8 cellular contexts compared by ENCODE assay signal in the genomic region with DNA sequence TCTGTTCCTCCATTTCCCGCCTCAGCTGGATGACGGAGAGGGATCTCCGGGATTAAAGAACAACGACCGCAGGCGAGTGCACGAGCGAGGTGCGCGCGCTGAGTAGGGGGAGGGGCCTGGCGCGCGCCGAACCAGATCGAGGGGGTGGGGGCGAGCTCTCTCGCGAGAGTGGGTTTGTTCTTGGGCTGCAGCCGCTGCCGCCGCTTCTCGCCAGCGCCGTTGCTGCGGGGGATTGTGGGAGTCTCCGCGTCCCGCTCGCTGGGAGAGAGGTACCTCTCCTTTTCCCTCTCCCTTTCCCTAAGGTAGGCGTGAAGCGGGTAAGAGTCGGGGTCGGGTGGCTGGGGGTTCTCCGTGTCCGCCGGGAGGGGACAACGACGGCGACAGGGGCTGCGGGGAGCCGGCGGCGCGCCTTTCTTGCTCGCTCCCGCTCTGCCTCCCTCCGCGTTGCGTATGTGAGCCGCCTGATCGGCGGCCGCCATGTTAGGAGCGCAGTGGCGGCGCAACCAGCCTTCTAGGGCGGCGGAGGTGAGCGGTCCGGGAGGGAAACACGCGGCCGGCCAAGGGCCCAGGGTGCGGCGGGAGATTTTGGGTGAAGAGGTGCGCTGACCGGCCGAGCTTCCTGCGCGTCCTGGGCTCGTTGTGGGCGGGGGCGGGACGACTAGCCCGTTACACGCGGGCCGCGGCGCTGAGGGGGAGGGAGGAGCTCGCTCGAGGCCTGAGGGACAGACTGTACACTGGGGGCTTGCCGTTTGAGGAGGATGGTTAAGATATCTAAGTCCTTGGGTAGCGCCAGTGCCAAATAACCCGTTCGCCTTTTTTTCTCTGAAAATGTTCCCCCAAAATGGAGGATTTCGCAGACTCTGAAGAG. TPM values are rescaled to one million over a fixed set of nuclear protein-coding genes. Genes with fewer than 3 reads are reported as not detected.
A peak's percentile ranks its signal among the peaks of the same experiment; 100 is the strongest.
DNase-seq lines count a peak whose midpoint lies in the region; ATAC-seq and TF ChIP-seq lines count a peak whose summit lies in the region.

A gene with protein sequence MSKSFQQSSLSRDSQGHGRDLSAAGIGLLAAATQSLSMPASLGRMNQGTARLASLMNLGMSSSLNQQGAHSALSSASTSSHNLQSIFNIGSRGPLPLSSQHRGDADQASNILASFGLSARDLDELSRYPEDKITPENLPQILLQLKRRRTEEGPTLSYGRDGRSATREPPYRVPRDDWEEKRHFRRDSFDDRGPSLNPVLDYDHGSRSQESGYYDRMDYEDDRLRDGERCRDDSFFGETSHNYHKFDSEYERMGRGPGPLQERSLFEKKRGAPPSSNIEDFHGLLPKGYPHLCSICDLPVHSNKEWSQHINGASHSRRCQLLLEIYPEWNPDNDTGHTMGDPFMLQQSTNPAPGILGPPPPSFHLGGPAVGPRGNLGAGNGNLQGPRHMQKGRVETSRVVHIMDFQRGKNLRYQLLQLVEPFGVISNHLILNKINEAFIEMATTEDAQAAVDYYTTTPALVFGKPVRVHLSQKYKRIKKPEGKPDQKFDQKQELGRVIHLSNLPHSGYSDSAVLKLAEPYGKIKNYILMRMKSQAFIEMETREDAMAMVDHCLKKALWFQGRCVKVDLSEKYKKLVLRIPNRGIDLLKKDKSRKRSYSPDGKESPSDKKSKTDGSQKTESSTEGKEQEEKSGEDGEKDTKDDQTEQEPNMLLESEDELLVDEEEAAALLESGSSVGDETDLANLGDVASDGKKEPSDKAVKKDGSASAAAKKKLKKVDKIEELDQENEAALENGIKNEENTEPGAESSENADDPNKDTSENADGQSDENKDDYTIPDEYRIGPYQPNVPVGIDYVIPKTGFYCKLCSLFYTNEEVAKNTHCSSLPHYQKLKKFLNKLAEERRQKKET (plus strand): TSS at position 237 of the 868 bp plus-strand sequence. CDS start 13,676 bp downstream, outside the sequence.

- H3K9me2 ChIP-seq in Loucy (replicated peaks; ENCODE audit: low read depth, low read length) = no peaks in the 10 kb centered on the region

- peak within 1 kb of the TSS; percentile 90 for H3K4me2 ChIP-seq in Loucy (ENCODE audit: low read depth, low read length, poor library complexity, severe bottlenecking)

- H3K4me3 ChIP-seq in Loucy (ENCODE audit: low read length, poor library complexity, severe bottlenecking) = peak within 1 kb of the TSS; percentile 95

- peak within 1 kb of the TSS; percentile 99 for H3K9ac ChIP-seq in Loucy (ENCODE audit: low read depth, low read length, poor library complexity, severe bottlenecking)

- ATAC-seq in natural killer cell treated with Interleukin-12 subunit alpha and Interleukin-12 subunit beta and Interleukin-15 and Interleukin-18, amount 100 ng/mL, for 72 hours = peak; percentile 95 to 97
- peak; percentile 81 for ATAC-seq in stimulated activated naive CD8-positive, alpha-beta T cell treated with anti-CD3 and anti-CD28 coated beads, Interleukin-15, Interleukin-2, amounts not matched to agents 100 U/mL and 50 U/mL, for 24 hours

- H3F3A ChIP-seq in Loucy (ENCODE audit: low read depth) = no peaks in the 10 kb centered on the region

- peaks cover 33 to 49% of the 10 kb centered on the region in 2 donors for H3K4me1 Mint-ChIP-seq in natural killer cell treated with Interleukin-12 subunit alpha and Interleukin-12 subunit beta and Interleukin-15 and Interleukin-18, amount 100 ng/mL, for 72 hours (ENCODE audit: low read depth in 2 of 2)

- H3K9me3 Mint-ChIP-seq in natural killer cell treated with Interleukin-12 subunit alpha and Interleukin-12 subunit beta and Interleukin-15 and Interleukin-18, amount 100 ng/mL, for 72 hours = no peaks in the 10 kb centered on the region

- peaks cover 56% of the 10 kb centered on the region for H3K79me2 ChIP-seq in Loucy (ENCODE audit: insufficient read depth, low read length)

- peak within 1 kb of the TSS; percentile 98 for H3K4me3 Mint-ChIP-seq in natural killer cell treated with Interleukin-12 subunit alpha and Interleukin-12 subunit beta and Interleukin-15 and Interleukin-18, amount 100 ng/mL, for 72 hours

- H3K4me1 ChIP-seq in Loucy (ENCODE audit: insufficient read depth, low read length, poor library complexity, severe bottlenecking) = peaks cover 25% of the 10 kb centered on the region

- TF ChIP-seq CTCF in Loucy (conservative IDR thresholded peaks at IDR 0.05; ENCODE audit: low read length) = no peak

- H2AFZ ChIP-seq in Loucy (ENCODE audit: low read length) = peak within 1 kb of the TSS; percentile 97

- H3K9me3 ChIP-seq in Loucy (ENCODE audit: insufficient read depth, low read depth, low read length) = no peaks in the 10 kb centered on the region

- DNase-seq in Daoy (ENCODE audit: low read depth) (peak; percentile 98), H4 (ENCODE audit: low spot score) (peak; percentile 92), fibroblast of peridontal ligament (ENCODE audit: extremely low read depth) (peak; percentile 94)
- peak; percentile 90 for DNase-seq in activated T-helper 9 cell treated with anti-CD3 and anti-CD28 coated beads, Interleukin-2, amount 50 U/mL, for 16 hours (ENCODE audit: low read depth)
- DNase-seq in natural killer cell treated with Interleukin-12 subunit alpha and Interleukin-12 subunit beta and Interleukin-15 and Interleukin-18, amount 100 ng/mL, for 72 hours (ENCODE audit: low spot score) = peak; percentile 96
- peak; percentile 95 for DNase-seq in stimulated activated naive CD8-positive, alpha-beta T cell treated with anti-CD3 and anti-CD28 coated beads, Interleukin-15, Interleukin-2, amounts not matched to agents 100 U/mL and 50 U/mL, for 24 hours

- H3K27me3 Mint-ChIP-seq in natural killer cell treated with Interleukin-12 subunit alpha and Interleukin-12 subunit beta and Interleukin-15 and Interleukin-18, amount 100 ng/mL, for 72 hours = no peaks in the 10 kb centered on the region

- peaks cover 19% of the 10 kb centered on the region for H3K36me3 Mint-ChIP-seq in natural killer cell treated with Interleukin-12 subunit alpha and Interleukin-12 subunit beta and Interleukin-15 and Interleukin-18, amount 100 ng/mL, for 72 hours

- peaks cover 11% of the 10 kb centered on the region for H3K27me3 ChIP-seq in Loucy (ENCODE audit: insufficient read depth, low read length, poor library complexity, severe bottlenecking)

- TF ChIP-seq POLR2A in Raji (IDR thresholded peaks at IDR 0.05; ENCODE audit: insufficient read depth, low read depth, low read length) = peak; percentile 91

- H4K20me1 ChIP-seq in Loucy (ENCODE audit: insufficient read depth, low read length, poor library complexity, severe bottlenecking) = peaks cover 46% of the 10 kb centered on the region

- H3K36me3 ChIP-seq in Loucy (ENCODE audit: insufficient read depth, low read length) = no peaks in the 10 kb centered on the region

- H3K27ac Mint-ChIP-seq in natural killer cell treated with Interleukin-12 subunit alpha and Interleukin-12 subunit beta and Interleukin-15 and Interleukin-18, amount 100 ng/mL, for 72 hours = peak within 1 kb of the TSS; percentile 91 to 97

RNA-seq across cellular contexts. Expression of the gene that starts here (rescaled TPM):
- total RNA-seq in Daoy (2014; rRNA removed; shearing (Covaris generic)) = 333 and 391 TPM in 2 replicates
- total RNA-seq in H4 (2014; rRNA removed; shearing (Covaris generic)) = 241 and 248 TPM in 2 replicates
- 100 to 1,000 TPM; 206 to 229 TPM for total RNA-seq in natural killer cell treated with Interleukin-12 subunit alpha and Interleukin-12 subunit beta and Interleukin-15 and Interleukin-18, amount 100 ng/mL, for 72 hours

Comparison
In these comparisons a context has a peak if more than half of its experiments do, and no peak if none do; other contexts are left out.
1. Peak in every context shown above with its lines: DNase-seq, ATAC-seq and H3K4me3 ChIP-seq.